Comparison of ENCODE assay signal across 8 cellular contexts in the genomic region with DNA sequence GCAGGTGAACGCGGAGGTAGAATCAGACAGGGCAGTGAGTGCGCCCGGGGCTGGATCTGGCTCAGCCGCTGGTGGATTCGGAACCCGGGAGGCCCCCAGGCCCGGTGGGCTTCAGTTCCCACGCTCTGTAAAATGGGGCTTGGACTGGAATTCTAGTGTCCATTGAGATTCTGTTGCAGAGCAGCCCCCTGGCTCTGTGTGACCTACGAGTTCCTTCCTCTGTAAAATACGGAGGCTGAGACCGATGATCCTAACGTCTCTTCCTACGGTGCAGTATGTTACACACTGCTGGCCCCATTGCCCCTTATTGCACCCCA. TPM values are rescaled to one million over a fixed set of nuclear protein-coding genes. Genes with fewer than 3 reads are reported as not detected.
DNase-seq lines count a peak whose midpoint lies in the region; ATAC-seq and TF ChIP-seq lines count a peak whose summit lies in the region.

No MANE protein-coding gene starts in this region.

- H3K4me1 Mint-ChIP-seq in activated B cell treated with CpG ODN at 0.5 μM for 24 hours: peaks cover 15% of the 10 kb centered on the region
- H3K4me1 Mint-ChIP-seq in stimulated activated naive CD8-positive, alpha-beta T cell treated with anti-CD3 and anti-CD28 coated beads, Interleukin-15, Interleukin-2, amounts not matched to agents 100 ng/mL and 50 ng/mL, for 24 hours (ENCODE audit: low read depth): peaks cover 24% of the 10 kb centered on the region

- POLR2A ChIA-PET in activated B cell treated with CpG ODN at 0.5 μM for 24 hours (lab: Charles Lee): interaction anchor here (0.7 to 5.3 kb wide), 17 partner anchors 15 to 165 kb away, joined by 3 to 85 read pairs (median 7); a partner anchor contains a TSS

- H3K27me3 Mint-ChIP-seq in activated B cell treated with CpG ODN at 0.5 μM for 24 hours: no peaks in the 10 kb centered on the region
- H3K27me3 Mint-ChIP-seq in stimulated activated naive CD8-positive, alpha-beta T cell treated with anti-CD3 and anti-CD28 coated beads, Interleukin-15, Interleukin-2, amounts not matched to agents 100 ng/mL and 50 ng/mL, for 24 hours: peaks cover 3% of the 10 kb centered on the region

- ATAC-seq in activated B cell treated with CpG ODN at 0.5 μM for 24 hours (ENCODE audit: low read depth): no peak
- no peak for ATAC-seq in GM19452 (IDR thresholded peaks at IDR 0.05; ENCODE audit: unreplicated experiment)

- H3K27ac Mint-ChIP-seq in activated B cell treated with CpG ODN at 0.5 μM for 24 hours: peak overlapping the region; percentile 35
- H3K27ac Mint-ChIP-seq in stimulated activated naive CD8-positive, alpha-beta T cell treated with anti-CD3 and anti-CD28 coated beads, Interleukin-15, Interleukin-2, amounts not matched to agents 100 ng/mL and 50 ng/mL, for 24 hours: peak overlapping the region; percentile 9

- CTCF ChIA-PET in activated B cell treated with CpG ODN at 0.5 μM for 24 hours (lab: Charles Lee): interaction anchor here (0.7 to 6.5 kb wide), 19 partner anchors 25 to 237 kb away, joined by 3 to 75 read pairs (median 8); a partner anchor contains a TSS

- peak overlapping the region; percentile 98 for H3K4me3 Mint-ChIP-seq in activated B cell treated with CpG ODN at 0.5 μM for 24 hours
- peak overlapping the region; percentile 94 for H3K4me3 Mint-ChIP-seq in stimulated activated naive CD8-positive, alpha-beta T cell treated with anti-CD3 and anti-CD28 coated beads, Interleukin-15, Interleukin-2, amounts not matched to agents 100 ng/mL and 50 ng/mL, for 24 hours

- TF ChIP-seq CTCF in activated B cell treated with CpG ODN at 0.5 μM for 24 hours (IDR thresholded peaks at IDR 0.05): no peak

- H3K9me3 Mint-ChIP-seq in activated B cell treated with CpG ODN at 0.5 μM for 24 hours: no peaks in the 10 kb centered on the region
- no peaks in the 10 kb centered on the region for H3K9me3 Mint-ChIP-seq in stimulated activated naive CD8-positive, alpha-beta T cell treated with anti-CD3 and anti-CD28 coated beads, Interleukin-15, Interleukin-2, amounts not matched to agents 100 ng/mL and 50 ng/mL, for 24 hours

- H3K36me3 Mint-ChIP-seq in activated B cell treated with CpG ODN at 0.5 μM for 24 hours (ENCODE audit: low read depth): peaks cover 6% of the 10 kb centered on the region
- H3K36me3 Mint-ChIP-seq in stimulated activated naive CD8-positive, alpha-beta T cell treated with anti-CD3 and anti-CD28 coated beads, Interleukin-15, Interleukin-2, amounts not matched to agents 100 ng/mL and 50 ng/mL, for 24 hours (ENCODE audit: low read depth): no peaks in the 10 kb centered on the region

- intact Hi-C loops in activated B cell treated with CpG ODN at 0.5 μM for 24 hours (cut with micrococcal nuclease): no loop called here

- DNase-seq in NCI-H510A treated with DMSO at 0.1 percent for 48 hours (lab: John Stamatoyannopoulos, UW) (peak; percentile 55), NCI-H510A (lab: John Stamatoyannopoulos, UW) (no peak), activated B cell treated with CpG ODN at 0.5 μM for 24 hours (no peak), NCI-H1694 treated with DMSO at 0.1 percent for 48 hours (lab: John Stamatoyannopoulos, UW) (no peak)
- DNase-seq in stimulated activated CD4-positive, alpha-beta T cell treated with anti-CD3 and anti-CD28 coated beads, Interleukin-12 subunit alpha, Interleukin-12 subunit beta, amount 100 ng/mL, for 4 hours: no peak

- H3K4me3 ChIP-seq in iPS-11a (ENCODE audit: low read depth, low read length): peak overlapping the region; percentile 75

RNA-seq across cellular contexts. Expression of a gene that starts 14.9 kb away (rescaled TPM):
- total RNA-seq in activated B cell treated with CpG ODN at 0.5 μM for 24 hours: 5.1 and 7.7 TPM in 2 replicates

RNA-seq across cellular contexts. Expression of a gene that starts 29.1 kb away (rescaled TPM):
- 97.2 and 116 TPM in 2 replicates for total RNA-seq in activated B cell treated with CpG ODN at 0.5 μM for 24 hours

RNA-seq across cellular contexts. Expression of a gene that starts 35.1 kb away (rescaled TPM):
- total RNA-seq in activated B cell treated with CpG ODN at 0.5 μM for 24 hours: 166 and 169 TPM in 2 replicates

RNA-seq across cellular contexts. Expression of a gene that starts 51.9 kb away (rescaled TPM):
- 159 and 175 TPM in 2 replicates for total RNA-seq in activated B cell treated with CpG ODN at 0.5 μM for 24 hours

RNA-seq across cellular contexts. Expression of a gene that starts 55.2 kb away (rescaled TPM):
- total RNA-seq in activated B cell treated with CpG ODN at 0.5 μM for 24 hours: 28.2 and 30.7 TPM in 2 replicates
